In the genomic region with DNA sequence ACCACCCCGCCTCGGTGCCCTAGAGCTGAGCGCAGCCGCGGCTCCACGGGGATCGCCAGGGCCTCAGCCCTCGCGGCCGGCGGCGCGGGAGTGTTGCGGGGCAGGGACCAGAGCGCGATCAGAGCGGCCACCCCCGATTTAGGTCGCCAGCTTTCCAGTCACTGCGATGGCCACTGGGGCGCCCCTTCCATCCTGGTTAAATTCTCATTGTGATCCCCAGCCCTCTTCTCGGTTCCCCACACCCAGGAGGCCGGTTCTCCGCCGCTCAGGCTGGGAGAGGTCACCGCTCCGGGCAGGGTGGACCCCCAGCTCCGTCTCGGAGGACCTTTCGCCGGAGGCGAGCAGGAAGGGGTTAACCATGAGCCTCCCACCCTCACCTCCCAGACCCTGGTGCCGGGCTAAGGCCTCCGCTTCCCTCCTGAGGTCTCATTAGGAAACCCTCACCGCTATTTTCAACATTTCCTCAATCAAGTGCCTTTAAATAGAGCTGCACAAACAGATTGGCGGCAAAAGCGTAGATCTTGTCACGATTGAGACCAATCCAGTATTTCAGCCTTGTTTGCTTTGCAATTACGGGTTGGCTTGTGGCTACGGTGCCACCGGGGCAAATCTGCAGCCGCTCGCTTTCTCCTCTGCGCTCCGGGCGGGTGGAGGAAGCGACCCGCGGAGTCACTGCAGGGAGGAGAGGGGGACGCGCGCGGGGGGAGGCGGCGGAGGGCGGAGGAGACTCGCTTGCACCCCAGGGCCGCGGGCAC, we compare ENCODE assay signal across 9 cellular contexts. TPM values are rescaled to one million over a fixed set of nuclear protein-coding genes. Genes with fewer than 3 reads are reported as not detected.
DNase-seq lines count a peak whose midpoint lies in the region; ATAC-seq lines count a peak whose summit lies in the region.
"Had no signal": no experiment of that assay in that cellular context is flagged by ENCODE, and none has a peak within 500 bp of the region (broad histone marks: within the 10 kb centered on the region; RNA-seq: fewer than 3 reads in every experiment).

No MANE protein-coding gene starts in this region.

- H3K27me3 ChIP-seq in esophagus (ENCODE audit: control insufficient read depth in 1 of 2, insufficient read depth in 2 of 2, low read length in 2 of 2) (peaks cover 3 to 18% of the 10 kb centered on the region in 2 donors), neuron (ENCODE audit: insufficient read depth, low read length) (peaks cover 90% of the 10 kb centered on the region)

- no peak overlapping the region for H3K27ac ChIP-seq in esophagus (ENCODE audit: low read depth in 2 of 2, low read length in 1 of 2)
- H3K27ac ChIP-seq: 22Rv1 had no signal

- peak overlapping the region; percentile 68 for H2AFZ ChIP-seq in neuron (ENCODE audit: low read depth, low read length)

- H3K36me3 ChIP-seq in esophagus (ENCODE audit: control insufficient read depth in 2 of 2, insufficient read depth in 2 of 2, low read length in 1 of 2), result no peaks in the 10 kb centered on the region
- H3K36me3 ChIP-seq in neuron (ENCODE audit: insufficient read depth, low read length), result no peaks in the 10 kb centered on the region

- H3K4me1 ChIP-seq in esophagus (ENCODE audit: control insufficient read depth in 2 of 2, insufficient read depth in 2 of 2, low read length in 1 of 2), result peaks cover 0 to 2% of the 10 kb centered on the region in 2 donors
- peaks cover 6% of the 10 kb centered on the region for H3K4me1 ChIP-seq in neuron (ENCODE audit: insufficient read depth, low read length)

- 8 to 13% methylated on average over 57 to 59 of the region's 59 CpGs for WGBS in esophagus, 2 donors

- DNase-seq in DMS 273 (lab: John Stamatoyannopoulos, UW; ENCODE audit: unreplicated experiment) (peak; percentile 23), DMS 273 treated with DMSO at 0.1 percent for 48 hours (lab: John Stamatoyannopoulos, UW) (no peak), NCI-H748 treated with DMSO at 0.1 percent for 48 hours (lab: John Stamatoyannopoulos, UW) (peak; percentile 47)

- no peak for ATAC-seq in HG02763 (IDR thresholded peaks at IDR 0.05; ENCODE audit: unreplicated experiment)
- ATAC-seq in HG03175 (IDR thresholded peaks at IDR 0.05; ENCODE audit: unreplicated experiment), result no peak
- no peak for ATAC-seq in GM21528 (IDR thresholded peaks at IDR 0.05; ENCODE audit: low FRiP score, unreplicated experiment)

- H3K9me3 ChIP-seq in esophagus (ENCODE audit: control insufficient read depth in 2 of 2, insufficient read depth in 1 of 2, low read depth in 1 of 2, low read length in 1 of 2) (no peaks in the 10 kb centered on the region), neuron (ENCODE audit: low read length) (peaks cover 2% of the 10 kb centered on the region)

- peak overlapping the region; percentile 5 to 35 for H3K4me3 ChIP-seq in esophagus (ENCODE audit: low read depth in 1 of 2, low read length in 2 of 2)
- H3K4me3 ChIP-seq in neuron (ENCODE audit: low read length), result no peak overlapping the region

RNA-seq across cellular contexts. Expression of a gene that starts 8.3 kb away (rescaled TPM):
- polyA plus RNA-seq in esophagus, result 1 to 10 TPM; 1.4 to 2.0 TPM
